8 cellular contexts compared by ENCODE assay signal in the genomic region with DNA sequence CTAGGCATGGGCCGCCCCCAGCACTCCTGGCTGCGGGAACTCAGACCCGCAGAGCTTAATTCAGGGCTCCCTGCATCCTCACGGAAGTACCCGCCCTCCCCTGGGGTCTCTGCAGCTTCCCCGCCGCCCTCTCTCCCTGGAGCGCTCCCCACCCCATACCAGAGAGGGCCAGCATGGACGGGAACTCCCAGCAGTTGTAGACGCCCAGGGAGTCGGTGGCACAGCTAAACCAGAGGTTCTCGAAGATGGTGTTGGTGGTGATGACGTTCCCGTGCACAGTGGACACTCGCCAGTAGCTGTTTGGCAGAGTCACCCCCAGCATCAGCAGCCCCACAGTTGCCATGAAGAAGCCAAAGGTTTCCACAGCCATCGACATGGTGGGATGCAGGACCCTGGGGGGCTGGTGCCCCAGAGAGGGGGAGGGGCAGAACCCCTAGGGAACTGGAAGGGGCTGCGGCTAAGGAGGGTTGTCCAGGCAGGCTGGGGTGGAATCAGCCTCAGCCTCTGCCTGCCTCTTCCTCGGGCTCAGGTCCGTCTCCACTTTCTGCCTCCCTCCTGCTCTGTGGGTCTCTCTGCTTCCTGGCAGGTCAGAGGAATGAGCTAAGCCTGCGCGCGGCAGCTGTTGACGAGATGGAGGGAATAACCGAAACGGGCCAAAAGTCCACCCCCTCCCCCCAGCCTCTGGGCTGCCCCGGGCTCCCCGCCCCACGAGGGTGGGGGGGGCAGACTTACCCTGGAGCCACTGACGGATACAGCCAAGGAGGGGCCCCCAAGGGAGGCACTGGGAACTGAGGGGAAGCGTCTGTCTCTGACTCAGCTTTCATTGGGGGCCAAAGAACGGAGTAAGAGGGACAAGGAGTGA. TPM values are rescaled to one million over a fixed set of nuclear protein-coding genes. Genes with fewer than 3 reads are reported as not detected.
A peak's percentile ranks its signal among the peaks of the same experiment; 100 is the strongest.
DNase-seq lines count a peak whose midpoint lies in the region; ATAC-seq, FAIRE-seq and TF ChIP-seq lines count a peak whose summit lies in the region.

A gene with protein sequence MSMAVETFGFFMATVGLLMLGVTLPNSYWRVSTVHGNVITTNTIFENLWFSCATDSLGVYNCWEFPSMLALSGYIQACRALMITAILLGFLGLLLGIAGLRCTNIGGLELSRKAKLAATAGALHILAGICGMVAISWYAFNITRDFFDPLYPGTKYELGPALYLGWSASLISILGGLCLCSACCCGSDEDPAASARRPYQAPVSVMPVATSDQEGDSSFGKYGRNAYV (minus strand): TSS at position 597 of the 862 bp plus-strand sequence. CDS start 221 bp downstream, at position 376.

- H3K4me1 ChIP-seq in left ventricle myocardium inferior (peaks cover 58% of the 10 kb centered on the region), rectal smooth muscle tissue (ENCODE audit: control insufficient read depth, insufficient read depth, low read length) (peaks cover 3% of the 10 kb centered on the region)

- H3K27me3 ChIP-seq in left ventricle myocardium inferior (ENCODE audit: low read depth) (no peaks in the 10 kb centered on the region), rectal smooth muscle tissue (ENCODE audit: control insufficient read depth, insufficient read depth, low read length) (no peaks in the 10 kb centered on the region)

- H3K36me3 ChIP-seq in left ventricle myocardium inferior (peaks cover 26% of the 10 kb centered on the region), rectal smooth muscle tissue (ENCODE audit: control insufficient read depth, insufficient read depth, low read length) (peaks cover 14% of the 10 kb centered on the region)

- no peak for FAIRE-seq in urothelium cell line (lab: Jason Lieb, UNC)

- DNase-seq in GM03348 (ENCODE audit: low spot score) (peak; percentile 78), left ventricle myocardium inferior (peak; percentile 86), MV-4-11 (lab: John Stamatoyannopoulos, UW) (no peak), GM13976 (ENCODE audit: low spot score) (no peak), urothelium cell line (ENCODE audit: low spot score) (no peak), DMS53 treated with DMSO at 0.1 percent for 48 hours (lab: John Stamatoyannopoulos, UW; ENCODE audit: unreplicated experiment) (no peak)
- DNase-seq in activated CD8-positive, alpha-beta T cell treated with anti-CD3 and anti-CD28 coated beads for 36 hours = no peak

- ATAC-seq in activated CD8-positive, alpha-beta T cell treated with anti-CD3 and anti-CD28 coated beads for 36 hours = no peak

- peak within 1 kb of the TSS; percentile 49 for H3K9ac ChIP-seq in rectal smooth muscle tissue (ENCODE audit: low read length)

- H3K27ac ChIP-seq in left ventricle myocardium inferior (replicated peaks) = peak within 1 kb of the TSS; percentile 87
- H3K27ac ChIP-seq in rectal smooth muscle tissue (ENCODE audit: low read depth, low read length) = peak within 1 kb of the TSS; percentile 65

- H3K36me3 Mint-ChIP-seq in activated CD8-positive, alpha-beta T cell treated with anti-CD3 and anti-CD28 coated beads for 36 hours (ENCODE audit: low read depth) = peaks cover 5% of the 10 kb centered on the region

- H3K4me3 ChIP-seq in left ventricle myocardium inferior (peak within 1 kb of the TSS; percentile 47), rectal smooth muscle tissue (ENCODE audit: low read length) (peak within 1 kb of the TSS; percentile 62)

- no peaks in the 10 kb centered on the region for H3K9me3 Mint-ChIP-seq in activated CD8-positive, alpha-beta T cell treated with anti-CD3 and anti-CD28 coated beads for 36 hours

- H3K27ac Mint-ChIP-seq in activated CD8-positive, alpha-beta T cell treated with anti-CD3 and anti-CD28 coated beads for 36 hours = no peak within 1 kb of the TSS

- H3K4me1 Mint-ChIP-seq in activated CD8-positive, alpha-beta T cell treated with anti-CD3 and anti-CD28 coated beads for 36 hours (ENCODE audit: low read depth) = peaks cover 3% of the 10 kb centered on the region

- CTCF ChIA-PET in activated CD8-positive, alpha-beta T cell treated with anti-CD3 and anti-CD28 coated beads for 36 hours (lab: Charles Lee) = interaction anchor here (1.0 to 1.2 kb wide), 2 partner anchors 45 to 93 kb away, joined by 3 read pairs; no protein-coding TSS in a partner anchor

- in situ Hi-C loops in GM13976 (cut with MboI; ENCODE audit: low sequenced_read_pairs, unreplicated experiment) = no loop called here

- no peak for TF ChIP-seq CTCF in activated CD8-positive, alpha-beta T cell treated with anti-CD3 and anti-CD28 coated beads for 36 hours (IDR thresholded peaks at IDR 0.05)
- no peak for TF ChIP-seq CTCF in left ventricle myocardium inferior (IDR thresholded peaks at IDR 0.05; ENCODE audit: borderline replicate concordance)
- no peak for TF ChIP-seq CTCF in GM13976 (IDR thresholded peaks at IDR 0.05; ENCODE audit: borderline replicate concordance, control extremely low read depth, extremely low read depth, insufficient read depth, missing control alignments)

- H3K4me3 Mint-ChIP-seq in activated CD8-positive, alpha-beta T cell treated with anti-CD3 and anti-CD28 coated beads for 36 hours = no peak within 1 kb of the TSS

- intact Hi-C loops in activated CD8-positive, alpha-beta T cell treated with anti-CD3 and anti-CD28 coated beads for 36 hours (cut with micrococcal nuclease) = loop anchor here (10.0 kb wide), 1 partner anchor 47 kb away; no protein-coding TSS in a partner anchor
- intact Hi-C loops in left ventricle myocardium inferior (cut with micrococcal nuclease) = no loop called here

- no peaks in the 10 kb centered on the region for H3K27me3 Mint-ChIP-seq in activated CD8-positive, alpha-beta T cell treated with anti-CD3 and anti-CD28 coated beads for 36 hours

- POLR2A ChIA-PET in activated CD8-positive, alpha-beta T cell treated with anti-CD3 and anti-CD28 coated beads for 36 hours (lab: Charles Lee) = interaction anchor here (1.3 to 2.1 kb wide), 2 partner anchors 13 to 19 kb away, joined by 4 to 7 read pairs; partner anchors contain the start of genes PLOD3 and ZNHIT1

- H3K9me3 ChIP-seq in left ventricle myocardium inferior (replicated peaks) = no peaks in the 10 kb centered on the region

RNA-seq across cellular contexts. Expression of the gene that starts here (rescaled TPM):
- total RNA-seq in activated CD8-positive, alpha-beta T cell treated with anti-CD3 and anti-CD28 coated beads for 36 hours = 10 to 100 TPM; 14.2 to 15.8 TPM
- total RNA-seq in left ventricle myocardium inferior = 2.2 TPM

Comparison
In these comparisons a context has a peak if more than half of its experiments do, and no peak if none do; other contexts are left out.
1. DNase-seq: peak in GM03348 (single experiment) and left ventricle myocardium inferior (single experiment); none in activated CD8-positive, alpha-beta T cell treated with anti-CD3 and anti-CD28 coated beads for 36 hours (single experiment), MV-4-11 (single experiment), GM13976 (single experiment), urothelium cell line (single experiment) and DMS53 treated with DMSO at 0.1 percent for 48 hours (single experiment).